In genomic region chr3:177351757-177352158, GRCh38 we compare ENCODE assay signal across 10 cellular contexts.
A peak's percentile ranks its signal among the peaks of the same experiment; 100 is the strongest.
DNase-seq lines count a peak whose midpoint lies in the region; ATAC-seq lines count a peak whose summit lies in the region.
"Had no signal": no experiment of that assay in that cellular context is flagged by ENCODE, and none has a peak within 500 bp of the region (broad histone marks: within the 10 kb centered on the region; RNA-seq: fewer than 3 reads in every experiment).

No MANE protein-coding gene starts in this region.

- H3K36me3 Mint-ChIP-seq in activated CD4-positive, alpha-beta T cell treated with anti-CD3 and anti-CD28 coated beads, Interleukin-2, amount 10 ng/mL, durations not matched to agents 24 days and 14 days (ENCODE audit: low read depth): peaks cover 2% of the 10 kb centered on the region
- H3K36me3 Mint-ChIP-seq in stimulated activated effector memory CD8-positive, alpha-beta T cell treated with anti-CD3 and anti-CD28 coated beads, Interleukin-12 subunit alpha, Interleukin-12 subunit beta, amount 100 ng/mL, for 72 hours: no peaks in the 10 kb centered on the region
- H3K36me3 Mint-ChIP-seq in natural killer cell treated with Interleukin-12 subunit alpha and Interleukin-12 subunit beta and Interleukin-15 and Interleukin-18, amount 100 ng/mL, for 72 hours: no peaks in the 10 kb centered on the region

- DNase-seq in activated CD4-positive, alpha-beta T cell treated with anti-CD3 and anti-CD28 coated beads, Interleukin-2, amount 10 ng/mL, durations not matched to agents 24 days and 14 days: no peak
- no peak for DNase-seq in activated CD4-positive, alpha-beta T cell treated with anti-CD3 and anti-CD28 coated beads, Interleukin-2, amount 50 U/mL, for 48 hours
- DNase-seq in stimulated activated effector memory CD8-positive, alpha-beta T cell treated with anti-CD3 and anti-CD28 coated beads, Interleukin-12 subunit alpha, Interleukin-12 subunit beta, amount 100 ng/mL, for 72 hours (ENCODE audit: low spot score in 2 of 2): no peak
- DNase-seq in activated CD8-positive, alpha-beta memory T cell treated with anti-CD3 and anti-CD28 coated beads, Interleukin-2, amount 50 U/mL, for 48 hours: no peak
- DNase-seq in DMS153 (lab: John Stamatoyannopoulos, UW): no peak
- DNase-seq in natural killer cell treated with Interleukin-12 subunit alpha and Interleukin-12 subunit beta and Interleukin-15 and Interleukin-18, amount 100 ng/mL, for 72 hours (ENCODE audit: low spot score): no peak
- DNase-seq: NCI-H446 had no signal

- intact Hi-C loops in activated CD4-positive, alpha-beta T cell treated with anti-CD3 and anti-CD28 coated beads, Interleukin-2, amount 10 ng/mL, durations not matched to agents 24 days and 14 days (cut with micrococcal nuclease): no loop called here

- no peaks in the 10 kb centered on the region for H3K27me3 Mint-ChIP-seq in activated CD4-positive, alpha-beta T cell treated with anti-CD3 and anti-CD28 coated beads, Interleukin-2, amount 10 ng/mL, durations not matched to agents 24 days and 14 days
- H3K27me3 Mint-ChIP-seq in natural killer cell treated with Interleukin-12 subunit alpha and Interleukin-12 subunit beta and Interleukin-15 and Interleukin-18, amount 100 ng/mL, for 72 hours: no peaks in the 10 kb centered on the region

- H3K9me3 Mint-ChIP-seq in activated CD4-positive, alpha-beta T cell treated with anti-CD3 and anti-CD28 coated beads, Interleukin-2, amount 10 ng/mL, durations not matched to agents 24 days and 14 days: peaks cover 11% of the 10 kb centered on the region
- no peaks in the 10 kb centered on the region for H3K9me3 Mint-ChIP-seq in stimulated activated effector memory CD8-positive, alpha-beta T cell treated with anti-CD3 and anti-CD28 coated beads, Interleukin-12 subunit alpha, Interleukin-12 subunit beta, amount 100 ng/mL, for 72 hours
- H3K9me3 Mint-ChIP-seq in natural killer cell treated with Interleukin-12 subunit alpha and Interleukin-12 subunit beta and Interleukin-15 and Interleukin-18, amount 100 ng/mL, for 72 hours: peaks cover 8% of the 10 kb centered on the region

- H3K4me1 Mint-ChIP-seq in activated CD4-positive, alpha-beta T cell treated with anti-CD3 and anti-CD28 coated beads, Interleukin-2, amount 10 ng/mL, durations not matched to agents 24 days and 14 days: peaks cover 21% of the 10 kb centered on the region
- peaks cover 9% of the 10 kb centered on the region for H3K4me1 Mint-ChIP-seq in stimulated activated effector memory CD8-positive, alpha-beta T cell treated with anti-CD3 and anti-CD28 coated beads, Interleukin-12 subunit alpha, Interleukin-12 subunit beta, amount 100 ng/mL, for 72 hours
- H3K4me1 Mint-ChIP-seq in natural killer cell treated with Interleukin-12 subunit alpha and Interleukin-12 subunit beta and Interleukin-15 and Interleukin-18, amount 100 ng/mL, for 72 hours (ENCODE audit: low read depth in 2 of 2): peaks cover 23 to 29% of the 10 kb centered on the region in 2 donors

- ATAC-seq in HG02588 (IDR thresholded peaks at IDR 0.05; ENCODE audit: unreplicated experiment) (peak; percentile 99), HG03571 (IDR thresholded peaks at IDR 0.05; ENCODE audit: unreplicated experiment) (peak; percentile 99)
- peak; percentile 61 for ATAC-seq in stimulated activated effector memory CD8-positive, alpha-beta T cell treated with anti-CD3 and anti-CD28 coated beads, Interleukin-12 subunit alpha, Interleukin-12 subunit beta, amount 100 ng/mL, for 72 hours
- ATAC-seq in natural killer cell treated with Interleukin-12 subunit alpha and Interleukin-12 subunit beta and Interleukin-15 and Interleukin-18, amount 100 ng/mL, for 72 hours: no peak
- ATAC-seq: A549 had no signal

- H3K4me3 Mint-ChIP-seq in activated CD4-positive, alpha-beta T cell treated with anti-CD3 and anti-CD28 coated beads, Interleukin-2, amount 10 ng/mL, durations not matched to agents 24 days and 14 days: no peak overlapping the region
- no peak overlapping the region for H3K4me3 Mint-ChIP-seq in stimulated activated effector memory CD8-positive, alpha-beta T cell treated with anti-CD3 and anti-CD28 coated beads, Interleukin-12 subunit alpha, Interleukin-12 subunit beta, amount 100 ng/mL, for 72 hours
- H3K4me3 Mint-ChIP-seq in natural killer cell treated with Interleukin-12 subunit alpha and Interleukin-12 subunit beta and Interleukin-15 and Interleukin-18, amount 100 ng/mL, for 72 hours: no peak overlapping the region

- peak overlapping the region; percentile 16 for H3K27ac Mint-ChIP-seq in activated CD4-positive, alpha-beta T cell treated with anti-CD3 and anti-CD28 coated beads, Interleukin-2, amount 10 ng/mL, durations not matched to agents 24 days and 14 days
- H3K27ac Mint-ChIP-seq in stimulated activated effector memory CD8-positive, alpha-beta T cell treated with anti-CD3 and anti-CD28 coated beads, Interleukin-12 subunit alpha, Interleukin-12 subunit beta, amount 100 ng/mL, for 72 hours: no peak overlapping the region
- no peak overlapping the region for H3K27ac Mint-ChIP-seq in natural killer cell treated with Interleukin-12 subunit alpha and Interleukin-12 subunit beta and Interleukin-15 and Interleukin-18, amount 100 ng/mL, for 72 hours

Comparison
In these comparisons a context has a peak if more than half of its experiments do, and no peak if none do; other contexts are left out.
1. ATAC-seq: peak in HG02588 (single experiment), HG03571 (single experiment) and stimulated activated effector memory CD8-positive, alpha-beta T cell treated with anti-CD3 and anti-CD28 coated beads, Interleukin-12 subunit alpha, Interleukin-12 subunit beta, amount 100 ng/mL, for 72 hours (single experiment); none in natural killer cell treated with Interleukin-12 subunit alpha and Interleukin-12 subunit beta and Interleukin-15 and Interleukin-18, amount 100 ng/mL, for 72 hours (0 of 2).